Comparison of ENCODE assay signal across 1 cellular context in genomic region chr4:158670975-158671664, GRCh38.
A peak's percentile ranks its signal among the peaks of the same experiment; 100 is the strongest.
TF ChIP-seq lines count a peak whose summit lies in the region.

No MANE protein-coding gene starts in this region.

TF ChIP-seq in K562, 482 proteins besides CTCF, POLR2A, EP300 and RAD21 (continued from another document and continues in another):
- TF ChIP-seq, protein P1, sequence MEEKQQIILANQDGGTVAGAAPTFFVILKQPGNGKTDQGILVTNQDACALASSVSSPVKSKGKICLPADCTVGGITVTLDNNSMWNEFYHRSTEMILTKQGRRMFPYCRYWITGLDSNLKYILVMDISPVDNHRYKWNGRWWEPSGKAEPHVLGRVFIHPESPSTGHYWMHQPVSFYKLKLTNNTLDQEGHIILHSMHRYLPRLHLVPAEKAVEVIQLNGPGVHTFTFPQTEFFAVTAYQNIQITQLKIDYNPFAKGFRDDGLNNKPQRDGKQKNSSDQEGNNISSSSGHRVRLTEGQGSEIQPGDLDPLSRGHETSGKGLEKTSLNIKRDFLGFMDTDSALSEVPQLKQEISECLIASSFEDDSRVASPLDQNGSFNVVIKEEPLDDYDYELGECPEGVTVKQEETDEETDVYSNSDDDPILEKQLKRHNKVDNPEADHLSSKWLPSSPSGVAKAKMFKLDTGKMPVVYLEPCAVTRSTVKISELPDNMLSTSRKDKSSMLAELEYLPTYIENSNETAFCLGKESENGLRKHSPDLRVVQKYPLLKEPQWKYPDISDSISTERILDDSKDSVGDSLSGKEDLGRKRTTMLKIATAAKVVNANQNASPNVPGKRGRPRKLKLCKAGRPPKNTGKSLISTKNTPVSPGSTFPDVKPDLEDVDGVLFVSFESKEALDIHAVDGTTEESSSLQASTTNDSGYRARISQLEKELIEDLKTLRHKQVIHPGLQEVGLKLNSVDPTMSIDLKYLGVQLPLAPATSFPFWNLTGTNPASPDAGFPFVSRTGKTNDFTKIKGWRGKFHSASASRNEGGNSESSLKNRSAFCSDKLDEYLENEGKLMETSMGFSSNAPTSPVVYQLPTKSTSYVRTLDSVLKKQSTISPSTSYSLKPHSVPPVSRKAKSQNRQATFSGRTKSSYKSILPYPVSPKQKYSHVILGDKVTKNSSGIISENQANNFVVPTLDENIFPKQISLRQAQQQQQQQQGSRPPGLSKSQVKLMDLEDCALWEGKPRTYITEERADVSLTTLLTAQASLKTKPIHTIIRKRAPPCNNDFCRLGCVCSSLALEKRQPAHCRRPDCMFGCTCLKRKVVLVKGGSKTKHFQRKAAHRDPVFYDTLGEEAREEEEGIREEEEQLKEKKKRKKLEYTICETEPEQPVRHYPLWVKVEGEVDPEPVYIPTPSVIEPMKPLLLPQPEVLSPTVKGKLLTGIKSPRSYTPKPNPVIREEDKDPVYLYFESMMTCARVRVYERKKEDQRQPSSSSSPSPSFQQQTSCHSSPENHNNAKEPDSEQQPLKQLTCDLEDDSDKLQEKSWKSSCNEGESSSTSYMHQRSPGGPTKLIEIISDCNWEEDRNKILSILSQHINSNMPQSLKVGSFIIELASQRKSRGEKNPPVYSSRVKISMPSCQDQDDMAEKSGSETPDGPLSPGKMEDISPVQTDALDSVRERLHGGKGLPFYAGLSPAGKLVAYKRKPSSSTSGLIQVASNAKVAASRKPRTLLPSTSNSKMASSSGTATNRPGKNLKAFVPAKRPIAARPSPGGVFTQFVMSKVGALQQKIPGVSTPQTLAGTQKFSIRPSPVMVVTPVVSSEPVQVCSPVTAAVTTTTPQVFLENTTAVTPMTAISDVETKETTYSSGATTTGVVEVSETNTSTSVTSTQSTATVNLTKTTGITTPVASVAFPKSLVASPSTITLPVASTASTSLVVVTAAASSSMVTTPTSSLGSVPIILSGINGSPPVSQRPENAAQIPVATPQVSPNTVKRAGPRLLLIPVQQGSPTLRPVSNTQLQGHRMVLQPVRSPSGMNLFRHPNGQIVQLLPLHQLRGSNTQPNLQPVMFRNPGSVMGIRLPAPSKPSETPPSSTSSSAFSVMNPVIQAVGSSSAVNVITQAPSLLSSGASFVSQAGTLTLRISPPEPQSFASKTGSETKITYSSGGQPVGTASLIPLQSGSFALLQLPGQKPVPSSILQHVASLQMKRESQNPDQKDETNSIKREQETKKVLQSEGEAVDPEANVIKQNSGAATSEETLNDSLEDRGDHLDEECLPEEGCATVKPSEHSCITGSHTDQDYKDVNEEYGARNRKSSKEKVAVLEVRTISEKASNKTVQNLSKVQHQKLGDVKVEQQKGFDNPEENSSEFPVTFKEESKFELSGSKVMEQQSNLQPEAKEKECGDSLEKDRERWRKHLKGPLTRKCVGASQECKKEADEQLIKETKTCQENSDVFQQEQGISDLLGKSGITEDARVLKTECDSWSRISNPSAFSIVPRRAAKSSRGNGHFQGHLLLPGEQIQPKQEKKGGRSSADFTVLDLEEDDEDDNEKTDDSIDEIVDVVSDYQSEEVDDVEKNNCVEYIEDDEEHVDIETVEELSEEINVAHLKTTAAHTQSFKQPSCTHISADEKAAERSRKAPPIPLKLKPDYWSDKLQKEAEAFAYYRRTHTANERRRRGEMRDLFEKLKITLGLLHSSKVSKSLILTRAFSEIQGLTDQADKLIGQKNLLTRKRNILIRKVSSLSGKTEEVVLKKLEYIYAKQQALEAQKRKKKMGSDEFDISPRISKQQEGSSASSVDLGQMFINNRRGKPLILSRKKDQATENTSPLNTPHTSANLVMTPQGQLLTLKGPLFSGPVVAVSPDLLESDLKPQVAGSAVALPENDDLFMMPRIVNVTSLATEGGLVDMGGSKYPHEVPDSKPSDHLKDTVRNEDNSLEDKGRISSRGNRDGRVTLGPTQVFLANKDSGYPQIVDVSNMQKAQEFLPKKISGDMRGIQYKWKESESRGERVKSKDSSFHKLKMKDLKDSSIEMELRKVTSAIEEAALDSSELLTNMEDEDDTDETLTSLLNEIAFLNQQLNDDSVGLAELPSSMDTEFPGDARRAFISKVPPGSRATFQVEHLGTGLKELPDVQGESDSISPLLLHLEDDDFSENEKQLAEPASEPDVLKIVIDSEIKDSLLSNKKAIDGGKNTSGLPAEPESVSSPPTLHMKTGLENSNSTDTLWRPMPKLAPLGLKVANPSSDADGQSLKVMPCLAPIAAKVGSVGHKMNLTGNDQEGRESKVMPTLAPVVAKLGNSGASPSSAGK (IDR thresholded peaks at IDR 0.05): peak; percentile 82
- TF ChIP-seq SAP30 (IDR thresholded peaks at IDR 0.05; ENCODE audit: borderline replicate concordance, insufficient read depth, low read depth, low read length, poor library complexity, severe bottlenecking) (peak; percentile 85), SIN3A (IDR thresholded peaks at IDR 0.05; ENCODE audit: borderline replicate concordance in 2 of 2, control insufficient read depth in 1 of 2, low read depth in 2 of 2, low read length in 2 of 2) (peak in 1 of 2 experiments; percentile 24; a peak in 1 of 4 replicates), CXXC5 (CRISPR knock-in tag; IDR thresholded peaks at IDR 0.05) (peak; percentile 30), HDAC1 (IDR thresholded peaks at IDR 0.05) (peak in 1 of 2 experiments; percentile 61; a peak in 2 of 4 replicates), ZNF717 (CRISPR knock-in tag; IDR thresholded peaks at IDR 0.05) (no peak), SMARCB1 (IDR thresholded peaks at IDR 0.05; ENCODE audit: insufficient read length, low read depth) (no peak), ZNF76 (CRISPR knock-in tag; IDR thresholded peaks at IDR 0.05; ENCODE audit: borderline replicate concordance) (no peak), RBM14 (IDR thresholded peaks at IDR 0.05; ENCODE audit: borderline replicate concordance, insufficient read depth, low read depth, low read length) (0 out of 2 replicates have a peak, but pooled peaks have one; percentile 64), CCNT2 (IDR thresholded peaks at IDR 0.05; ENCODE audit: borderline replicate concordance, extremely low read depth, insufficient read length, low read depth, low read length) (no peak), KDM5B (IDR thresholded peaks at IDR 0.05; ENCODE audit: insufficient replicate concordance, low read depth, low read length) (peak; percentile 25), EHMT2 (IDR thresholded peaks at IDR 0.05) (no peak), MYBL2 (IDR thresholded peaks at IDR 0.05; ENCODE audit: low read depth) (no peak), MYBL2 (CRISPR knock-in tag; IDR thresholded peaks at IDR 0.05; ENCODE audit: borderline replicate concordance) (no peak), IRF9 (tag; IDR thresholded peaks at IDR 0.05) (no peak), GATAD2B (IDR thresholded peaks at IDR 0.05; ENCODE audit: borderline replicate concordance) (no peak), NR2C2 (CRISPR knock-in tag; IDR thresholded peaks at IDR 0.05) (0 out of 2 replicates have a peak, but pooled peaks have one; percentile 25), NR2C2 (tag; IDR thresholded peaks at IDR 0.05) (no peak), XRCC5 (IDR thresholded peaks at IDR 0.05; ENCODE audit: low read depth, low read length) (no peak), SMARCA5 (IDR thresholded peaks at IDR 0.05) (no peak), LCOR (CRISPR knock-in tag; IDR thresholded peaks at IDR 0.05) (no peak), CLOCK (CRISPR knock-in tag; IDR thresholded peaks at IDR 0.05; ENCODE audit: borderline replicate concordance) (no peak), SLC30A9 (CRISPR knock-in tag; IDR thresholded peaks at IDR 0.05) (no peak), ADNP (tag; IDR thresholded peaks at IDR 0.05) (no peak), NUFIP1 (IDR thresholded peaks at IDR 0.05; ENCODE audit: partially characterized antibody) (no peak), HDAC8 (tag; IDR thresholded peaks at IDR 0.05) (no peak), SRSF7 (optimal IDR thresholded peaks at IDR 0.05; ENCODE audit: low read depth, low read length) (no peak), COPS2 (conservative IDR thresholded peaks at IDR 0.05) (no peak), KDM1A (IDR thresholded peaks at IDR 0.05) (peak; percentile 66 to 74; a peak in 3 of 4 replicates), CAMTA2 (CRISPR knock-in tag; conservative IDR thresholded peaks at IDR 0.05) (no peak), SMAD4 (CRISPR knock-in tag; conservative IDR thresholded peaks at IDR 0.05) (0 out of 2 replicates have a peak, but pooled peaks have one; percentile 8), SMARCC2 (IDR thresholded peaks at IDR 0.05; ENCODE audit: low read depth) (no peak), RCOR1 (IDR thresholded peaks at IDR 0.05; ENCODE audit: borderline replicate concordance in 1 of 2, low read depth in 2 of 2, low read length in 2 of 2) (peak in 1 of 2 experiments; percentile 62; a peak in 1 of 4 replicates), CTBP1 (IDR thresholded peaks at IDR 0.05; ENCODE audit: borderline replicate concordance) (peak; percentile 24; the same call in 1 of the 2 replicates), SMC3 (conservative IDR thresholded peaks at IDR 0.05; ENCODE audit: insufficient read depth, low read depth, low read length) (0 out of 2 replicates have a peak, but pooled peaks have one; percentile 4), CREBBP (IDR thresholded peaks at IDR 0.05; ENCODE audit: low read depth, low read length) (no peak)
- TF ChIP-seq, protein P2, sequence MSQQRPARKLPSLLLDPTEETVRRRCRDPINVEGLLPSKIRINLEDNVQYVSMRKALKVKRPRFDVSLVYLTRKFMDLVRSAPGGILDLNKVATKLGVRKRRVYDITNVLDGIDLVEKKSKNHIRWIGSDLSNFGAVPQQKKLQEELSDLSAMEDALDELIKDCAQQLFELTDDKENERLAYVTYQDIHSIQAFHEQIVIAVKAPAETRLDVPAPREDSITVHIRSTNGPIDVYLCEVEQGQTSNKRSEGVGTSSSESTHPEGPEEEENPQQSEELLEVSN (IDR thresholded peaks at IDR 0.05; ENCODE audit: borderline replicate concordance in 1 of 2, extremely low read depth in 1 of 2, insufficient read depth in 1 of 2, insufficient read length in 1 of 2, low read depth in 1 of 2, low read length in 1 of 2, poor library complexity in 1 of 2, severe bottlenecking in 1 of 2): peak in 1 of 2 experiments; percentile 28
- TF ChIP-seq, protein P3, sequence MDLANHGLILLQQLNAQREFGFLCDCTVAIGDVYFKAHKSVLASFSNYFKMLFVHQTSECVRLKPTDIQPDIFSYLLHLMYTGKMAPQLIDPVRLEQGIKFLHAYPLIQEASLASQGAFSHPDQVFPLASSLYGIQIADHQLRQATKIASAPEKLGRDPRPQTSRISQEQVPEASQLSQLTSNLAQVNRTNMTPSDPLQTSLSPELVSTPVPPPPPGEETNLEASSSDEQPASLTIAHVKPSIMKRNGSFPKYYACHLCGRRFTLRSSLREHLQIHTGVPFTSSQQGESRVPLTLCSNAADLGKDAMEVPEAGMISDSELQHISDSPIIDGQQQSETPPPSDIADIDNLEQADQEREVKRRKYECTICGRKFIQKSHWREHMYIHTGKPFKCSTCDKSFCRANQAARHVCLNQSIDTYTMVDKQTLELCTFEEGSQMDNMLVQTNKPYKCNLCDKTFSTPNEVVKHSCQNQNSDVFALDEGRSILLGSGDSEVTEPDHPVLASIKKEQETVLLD (IDR thresholded peaks at IDR 0.05): no peak
- TF ChIP-seq, protein P4, sequence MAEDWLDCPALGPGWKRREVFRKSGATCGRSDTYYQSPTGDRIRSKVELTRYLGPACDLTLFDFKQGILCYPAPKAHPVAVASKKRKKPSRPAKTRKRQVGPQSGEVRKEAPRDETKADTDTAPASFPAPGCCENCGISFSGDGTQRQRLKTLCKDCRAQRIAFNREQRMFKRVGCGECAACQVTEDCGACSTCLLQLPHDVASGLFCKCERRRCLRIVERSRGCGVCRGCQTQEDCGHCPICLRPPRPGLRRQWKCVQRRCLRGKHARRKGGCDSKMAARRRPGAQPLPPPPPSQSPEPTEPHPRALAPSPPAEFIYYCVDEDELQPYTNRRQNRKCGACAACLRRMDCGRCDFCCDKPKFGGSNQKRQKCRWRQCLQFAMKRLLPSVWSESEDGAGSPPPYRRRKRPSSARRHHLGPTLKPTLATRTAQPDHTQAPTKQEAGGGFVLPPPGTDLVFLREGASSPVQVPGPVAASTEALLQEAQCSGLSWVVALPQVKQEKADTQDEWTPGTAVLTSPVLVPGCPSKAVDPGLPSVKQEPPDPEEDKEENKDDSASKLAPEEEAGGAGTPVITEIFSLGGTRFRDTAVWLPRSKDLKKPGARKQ (CRISPR knock-in tag; IDR thresholded peaks at IDR 0.05): no peak
- TF ChIP-seq, protein P5, sequence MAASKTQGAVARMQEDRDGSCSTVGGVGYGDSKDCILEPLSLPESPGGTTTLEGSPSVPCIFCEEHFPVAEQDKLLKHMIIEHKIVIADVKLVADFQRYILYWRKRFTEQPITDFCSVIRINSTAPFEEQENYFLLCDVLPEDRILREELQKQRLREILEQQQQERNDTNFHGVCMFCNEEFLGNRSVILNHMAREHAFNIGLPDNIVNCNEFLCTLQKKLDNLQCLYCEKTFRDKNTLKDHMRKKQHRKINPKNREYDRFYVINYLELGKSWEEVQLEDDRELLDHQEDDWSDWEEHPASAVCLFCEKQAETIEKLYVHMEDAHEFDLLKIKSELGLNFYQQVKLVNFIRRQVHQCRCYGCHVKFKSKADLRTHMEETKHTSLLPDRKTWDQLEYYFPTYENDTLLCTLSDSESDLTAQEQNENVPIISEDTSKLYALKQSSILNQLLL (CRISPR knock-in tag; IDR thresholded peaks at IDR 0.05; ENCODE audit: borderline replicate concordance): no peak
